In the genomic region with DNA sequence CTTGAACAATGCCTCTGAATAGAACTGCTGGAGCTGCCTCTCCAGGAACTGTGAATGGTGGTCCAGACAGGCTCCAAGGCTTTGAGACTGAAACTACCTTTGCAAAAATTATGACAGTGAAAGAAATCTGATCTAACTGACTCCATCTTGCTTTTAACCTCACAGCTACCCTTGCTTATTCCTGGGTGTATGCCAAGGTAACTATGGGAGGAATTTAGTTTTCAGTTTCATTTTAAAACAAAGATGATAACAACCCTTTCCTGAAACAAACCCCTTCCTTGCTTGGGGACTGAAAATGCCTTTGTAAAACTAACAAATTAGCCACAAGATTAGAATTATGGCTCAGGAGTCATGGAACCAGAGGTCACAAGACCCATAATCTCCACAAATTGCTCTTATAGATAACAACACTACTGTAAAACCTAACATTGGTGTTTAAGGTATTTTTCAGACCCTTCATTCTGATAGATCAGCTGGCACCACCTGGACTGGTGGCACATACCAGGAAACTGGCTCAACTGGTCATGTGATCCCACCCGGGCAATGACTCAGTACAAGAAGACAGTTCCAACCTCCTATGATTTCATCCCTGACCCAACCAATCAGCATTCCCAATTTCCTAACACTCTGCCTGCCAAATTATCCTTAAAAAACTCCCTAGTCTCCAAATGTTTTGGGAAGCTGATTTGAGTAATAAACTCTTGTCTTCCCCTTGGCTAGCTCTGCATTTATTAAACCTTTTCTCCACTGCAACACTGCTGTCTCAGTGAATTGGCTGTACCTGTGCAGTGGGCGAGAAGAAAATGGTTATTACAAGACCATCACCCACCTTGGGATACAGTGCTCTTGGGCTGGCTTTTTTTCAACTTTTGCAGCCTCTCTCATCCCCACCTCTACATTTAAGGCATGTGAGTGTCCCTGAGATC, we compare ENCODE assay signal across 20 cellular contexts.
"Had no signal": no experiment of that assay in that cellular context is flagged by ENCODE, and none has a peak within 500 bp of the region (broad histone marks: within the 10 kb centered on the region; RNA-seq: fewer than 3 reads in every experiment).

No MANE protein-coding gene starts in this region.

- FAIRE-seq: urothelium cell line had no signal

- DNase-seq: activated B cell treated with CpG ODN at 0.5 μM for 24 hours; activated CD4-positive, alpha-beta T cell treated with anti-CD3 and anti-CD28 coated beads for 36 hours; activated CD4-positive, alpha-beta T cell treated with anti-CD3 and anti-CD28 coated beads, Interleukin-2, amount 50 U/mL, for 48 hours; activated naive CD4-positive, alpha-beta T cell treated with Interleukin-2 at 50 U/mL for 16 hours; activated naive CD8-positive, alpha-beta T cell treated with anti-CD3 and anti-CD28 coated beads for 36 hours; activated T-cell treated with anti-CD3 and anti-CD28 coated beads, Interleukin-2, amount 50 U/mL, for 48 hours; amniotic stem cell; foreskin fibroblast; immature natural killer cell; kidney glomerular epithelial cell; nucleus accumbens; right lobe of liver; stimulated activated CD4-positive, alpha-beta T cell treated with anti-CD3 and anti-CD28 coated beads, Interleukin-2, amount 100 ng/mL, for 24 hours; stomach; T1000 had no signal

- H3K27me3 ChIP-seq: hepatocyte, right lobe of liver, stomach, suprapubic skin, tibial nerve had no signal

- H3K4me3 ChIP-seq: hepatocyte, right lobe of liver, skin epidermis, stomach, suprapubic skin, tibial nerve had no signal

- H3K36me3 ChIP-seq: right lobe of liver, stomach, suprapubic skin, tibial nerve had no signal
